In genomic region chr12:67647547-67648305, GRCh38 we compare ENCODE assay signal across 1 cellular context.
A peak's percentile ranks its signal among the peaks of the same experiment; 100 is the strongest.
TF ChIP-seq lines count a peak whose summit lies in the region.

No MANE protein-coding gene starts in this region.

TF ChIP-seq in HepG2, 621 proteins besides CTCF, POLR2A, EP300 and RAD21 (continued from another document and continues in another):
- TF ChIP-seq IKZF5 (CRISPR knock-in tag; IDR thresholded peaks at IDR 0.05) (no peak), ONECUT2 (CRISPR knock-in tag; IDR thresholded peaks at IDR 0.05) (no peak), SRSF1 (optimal IDR thresholded peaks at IDR 0.05; ENCODE audit: low read depth, low read length) (peak; percentile 41), ZBTB10 (CRISPR knock-in tag; IDR thresholded peaks at IDR 0.05; ENCODE audit: borderline replicate concordance) (no peak), TFAP4 (IDR thresholded peaks at IDR 0.05; ENCODE audit: borderline replicate concordance, low read depth) (peak; percentile 49; the same call in 1 of the 2 replicates), IKZF4 (CRISPR knock-in tag; IDR thresholded peaks at IDR 0.05; ENCODE audit: borderline replicate concordance, low read depth, not compliant biosample characterization) (no peak), ATF2 (CRISPR knock-in tag; IDR thresholded peaks at IDR 0.05) (no peak), ZC3H13 (CRISPR knock-in tag; IDR thresholded peaks at IDR 0.05) (no peak), ZSCAN12 (CRISPR knock-in tag; IDR thresholded peaks at IDR 0.05) (no peak), ZNF841 (CRISPR knock-in tag; IDR thresholded peaks at IDR 0.05; ENCODE audit: borderline replicate concordance) (no peak; the same call in 1 of the 2 replicates), ZBTB34 (CRISPR knock-in tag; IDR thresholded peaks at IDR 0.05) (no peak), ARID5B (CRISPR knock-in tag; IDR thresholded peaks at IDR 0.05) (peak; percentile 13), PBX3 (CRISPR knock-in tag; IDR thresholded peaks at IDR 0.05; ENCODE audit: borderline replicate concordance) (no peak), JUNB (CRISPR knock-in tag; IDR thresholded peaks at IDR 0.05; ENCODE audit: borderline replicate concordance) (no peak), ZNF451 (CRISPR knock-in tag; IDR thresholded peaks at IDR 0.05) (no peak), SP140L (CRISPR knock-in tag; IDR thresholded peaks at IDR 0.05; ENCODE audit: borderline replicate concordance) (no peak), ZSCAN29 (CRISPR knock-in tag; conservative IDR thresholded peaks at IDR 0.05) (no peak), ZSCAN22 (CRISPR knock-in tag; IDR thresholded peaks at IDR 0.05) (no peak), BRF2 (CRISPR knock-in tag; IDR thresholded peaks at IDR 0.05) (no peak), LCORL (IDR thresholded peaks at IDR 0.05) (no peak), LCORL (CRISPR knock-in tag; IDR thresholded peaks at IDR 0.05) (no peak), BRCA1 (CRISPR knock-in tag; IDR thresholded peaks at IDR 0.05) (no peak), ZBED4 (CRISPR knock-in tag; IDR thresholded peaks at IDR 0.05; ENCODE audit: borderline replicate concordance) (no peak), SUZ12 (IDR thresholded peaks at IDR 0.05; ENCODE audit: low read depth, low read length) (no peak), NR2F1 (CRISPR knock-in tag; IDR thresholded peaks at IDR 0.05) (peak in 1 of 2 experiments; percentile 32; a peak in 2 of 4 replicates), TBL1XR1 (IDR thresholded peaks at IDR 0.05; ENCODE audit: borderline replicate concordance, low read length, partially characterized antibody) (peak; percentile 19), KMT2B (CRISPR knock-in tag; IDR thresholded peaks at IDR 0.05) (no peak), ZNF136 (CRISPR knock-in tag; IDR thresholded peaks at IDR 0.05; ENCODE audit: low read depth) (no peak), EEA1 (CRISPR knock-in tag; IDR thresholded peaks at IDR 0.05; ENCODE audit: borderline replicate concordance) (no peak), HDAC6 (IDR thresholded peaks at IDR 0.05; ENCODE audit: low read depth, low read length) (no peak), RXRB (CRISPR knock-in tag; IDR thresholded peaks at IDR 0.05; ENCODE audit: borderline replicate concordance) (no peak), NFYC (CRISPR knock-in tag; IDR thresholded peaks at IDR 0.05) (no peak)
- TF ChIP-seq, protein P1, sequence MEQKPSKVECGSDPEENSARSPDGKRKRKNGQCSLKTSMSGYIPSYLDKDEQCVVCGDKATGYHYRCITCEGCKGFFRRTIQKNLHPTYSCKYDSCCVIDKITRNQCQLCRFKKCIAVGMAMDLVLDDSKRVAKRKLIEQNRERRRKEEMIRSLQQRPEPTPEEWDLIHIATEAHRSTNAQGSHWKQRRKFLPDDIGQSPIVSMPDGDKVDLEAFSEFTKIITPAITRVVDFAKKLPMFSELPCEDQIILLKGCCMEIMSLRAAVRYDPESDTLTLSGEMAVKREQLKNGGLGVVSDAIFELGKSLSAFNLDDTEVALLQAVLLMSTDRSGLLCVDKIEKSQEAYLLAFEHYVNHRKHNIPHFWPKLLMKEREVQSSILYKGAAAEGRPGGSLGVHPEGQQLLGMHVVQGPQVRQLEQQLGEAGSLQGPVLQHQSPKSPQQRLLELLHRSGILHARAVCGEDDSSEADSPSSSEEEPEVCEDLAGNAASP (CRISPR knock-in tag; IDR thresholded peaks at IDR 0.05; ENCODE audit: borderline replicate concordance): no peak
- TF ChIP-seq, protein P2, sequence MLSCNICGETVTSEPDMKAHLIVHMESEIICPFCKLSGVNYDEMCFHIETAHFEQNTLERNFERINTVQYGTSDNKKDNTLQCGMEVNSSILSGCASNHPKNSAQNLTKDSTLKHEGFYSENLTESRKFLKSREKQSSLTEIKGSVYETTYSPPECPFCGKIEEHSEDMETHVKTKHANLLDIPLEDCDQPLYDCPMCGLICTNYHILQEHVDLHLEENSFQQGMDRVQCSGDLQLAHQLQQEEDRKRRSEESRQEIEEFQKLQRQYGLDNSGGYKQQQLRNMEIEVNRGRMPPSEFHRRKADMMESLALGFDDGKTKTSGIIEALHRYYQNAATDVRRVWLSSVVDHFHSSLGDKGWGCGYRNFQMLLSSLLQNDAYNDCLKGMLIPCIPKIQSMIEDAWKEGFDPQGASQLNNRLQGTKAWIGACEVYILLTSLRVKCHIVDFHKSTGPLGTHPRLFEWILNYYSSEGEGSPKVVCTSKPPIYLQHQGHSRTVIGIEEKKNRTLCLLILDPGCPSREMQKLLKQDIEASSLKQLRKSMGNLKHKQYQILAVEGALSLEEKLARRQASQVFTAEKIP (CRISPR knock-in tag; IDR thresholded peaks at IDR 0.05; ENCODE audit: borderline replicate concordance): no peak
- TF ChIP-seq, protein P3, sequence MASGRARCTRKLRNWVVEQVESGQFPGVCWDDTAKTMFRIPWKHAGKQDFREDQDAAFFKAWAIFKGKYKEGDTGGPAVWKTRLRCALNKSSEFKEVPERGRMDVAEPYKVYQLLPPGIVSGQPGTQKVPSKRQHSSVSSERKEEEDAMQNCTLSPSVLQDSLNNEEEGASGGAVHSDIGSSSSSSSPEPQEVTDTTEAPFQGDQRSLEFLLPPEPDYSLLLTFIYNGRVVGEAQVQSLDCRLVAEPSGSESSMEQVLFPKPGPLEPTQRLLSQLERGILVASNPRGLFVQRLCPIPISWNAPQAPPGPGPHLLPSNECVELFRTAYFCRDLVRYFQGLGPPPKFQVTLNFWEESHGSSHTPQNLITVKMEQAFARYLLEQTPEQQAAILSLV (CRISPR knock-in tag; IDR thresholded peaks at IDR 0.05; ENCODE audit: borderline replicate concordance): 0 out of 2 replicates have a peak, but pooled peaks have one; percentile 32
